ENCODE assay signal across 1 cellular context in the genomic region with DNA sequence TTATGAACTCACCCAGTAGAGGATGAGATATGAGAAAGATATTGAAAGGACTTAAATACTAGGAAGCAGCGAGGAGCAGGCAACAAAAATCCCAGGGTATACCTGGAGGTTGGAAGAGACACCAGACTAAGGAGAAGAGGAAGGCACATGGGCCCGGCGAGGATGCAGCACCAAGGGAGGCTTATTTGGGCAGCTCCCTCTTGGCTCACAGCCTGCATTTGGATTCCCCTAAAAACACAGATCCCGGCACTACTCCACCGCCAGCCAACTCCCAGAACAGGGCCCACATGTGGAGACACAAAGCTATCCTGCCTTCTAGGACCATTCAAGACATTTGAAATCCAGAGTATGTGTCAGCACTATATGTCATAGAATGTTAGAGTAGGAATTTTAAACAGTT.
TF ChIP-seq lines count a peak whose summit lies in the region.

No MANE protein-coding gene starts in this region.

TF ChIP-seq in GM23338, 12 proteins besides CTCF, POLR2A, EP300 and RAD21 (continued from another document):
- TF ChIP-seq, protein P1, sequence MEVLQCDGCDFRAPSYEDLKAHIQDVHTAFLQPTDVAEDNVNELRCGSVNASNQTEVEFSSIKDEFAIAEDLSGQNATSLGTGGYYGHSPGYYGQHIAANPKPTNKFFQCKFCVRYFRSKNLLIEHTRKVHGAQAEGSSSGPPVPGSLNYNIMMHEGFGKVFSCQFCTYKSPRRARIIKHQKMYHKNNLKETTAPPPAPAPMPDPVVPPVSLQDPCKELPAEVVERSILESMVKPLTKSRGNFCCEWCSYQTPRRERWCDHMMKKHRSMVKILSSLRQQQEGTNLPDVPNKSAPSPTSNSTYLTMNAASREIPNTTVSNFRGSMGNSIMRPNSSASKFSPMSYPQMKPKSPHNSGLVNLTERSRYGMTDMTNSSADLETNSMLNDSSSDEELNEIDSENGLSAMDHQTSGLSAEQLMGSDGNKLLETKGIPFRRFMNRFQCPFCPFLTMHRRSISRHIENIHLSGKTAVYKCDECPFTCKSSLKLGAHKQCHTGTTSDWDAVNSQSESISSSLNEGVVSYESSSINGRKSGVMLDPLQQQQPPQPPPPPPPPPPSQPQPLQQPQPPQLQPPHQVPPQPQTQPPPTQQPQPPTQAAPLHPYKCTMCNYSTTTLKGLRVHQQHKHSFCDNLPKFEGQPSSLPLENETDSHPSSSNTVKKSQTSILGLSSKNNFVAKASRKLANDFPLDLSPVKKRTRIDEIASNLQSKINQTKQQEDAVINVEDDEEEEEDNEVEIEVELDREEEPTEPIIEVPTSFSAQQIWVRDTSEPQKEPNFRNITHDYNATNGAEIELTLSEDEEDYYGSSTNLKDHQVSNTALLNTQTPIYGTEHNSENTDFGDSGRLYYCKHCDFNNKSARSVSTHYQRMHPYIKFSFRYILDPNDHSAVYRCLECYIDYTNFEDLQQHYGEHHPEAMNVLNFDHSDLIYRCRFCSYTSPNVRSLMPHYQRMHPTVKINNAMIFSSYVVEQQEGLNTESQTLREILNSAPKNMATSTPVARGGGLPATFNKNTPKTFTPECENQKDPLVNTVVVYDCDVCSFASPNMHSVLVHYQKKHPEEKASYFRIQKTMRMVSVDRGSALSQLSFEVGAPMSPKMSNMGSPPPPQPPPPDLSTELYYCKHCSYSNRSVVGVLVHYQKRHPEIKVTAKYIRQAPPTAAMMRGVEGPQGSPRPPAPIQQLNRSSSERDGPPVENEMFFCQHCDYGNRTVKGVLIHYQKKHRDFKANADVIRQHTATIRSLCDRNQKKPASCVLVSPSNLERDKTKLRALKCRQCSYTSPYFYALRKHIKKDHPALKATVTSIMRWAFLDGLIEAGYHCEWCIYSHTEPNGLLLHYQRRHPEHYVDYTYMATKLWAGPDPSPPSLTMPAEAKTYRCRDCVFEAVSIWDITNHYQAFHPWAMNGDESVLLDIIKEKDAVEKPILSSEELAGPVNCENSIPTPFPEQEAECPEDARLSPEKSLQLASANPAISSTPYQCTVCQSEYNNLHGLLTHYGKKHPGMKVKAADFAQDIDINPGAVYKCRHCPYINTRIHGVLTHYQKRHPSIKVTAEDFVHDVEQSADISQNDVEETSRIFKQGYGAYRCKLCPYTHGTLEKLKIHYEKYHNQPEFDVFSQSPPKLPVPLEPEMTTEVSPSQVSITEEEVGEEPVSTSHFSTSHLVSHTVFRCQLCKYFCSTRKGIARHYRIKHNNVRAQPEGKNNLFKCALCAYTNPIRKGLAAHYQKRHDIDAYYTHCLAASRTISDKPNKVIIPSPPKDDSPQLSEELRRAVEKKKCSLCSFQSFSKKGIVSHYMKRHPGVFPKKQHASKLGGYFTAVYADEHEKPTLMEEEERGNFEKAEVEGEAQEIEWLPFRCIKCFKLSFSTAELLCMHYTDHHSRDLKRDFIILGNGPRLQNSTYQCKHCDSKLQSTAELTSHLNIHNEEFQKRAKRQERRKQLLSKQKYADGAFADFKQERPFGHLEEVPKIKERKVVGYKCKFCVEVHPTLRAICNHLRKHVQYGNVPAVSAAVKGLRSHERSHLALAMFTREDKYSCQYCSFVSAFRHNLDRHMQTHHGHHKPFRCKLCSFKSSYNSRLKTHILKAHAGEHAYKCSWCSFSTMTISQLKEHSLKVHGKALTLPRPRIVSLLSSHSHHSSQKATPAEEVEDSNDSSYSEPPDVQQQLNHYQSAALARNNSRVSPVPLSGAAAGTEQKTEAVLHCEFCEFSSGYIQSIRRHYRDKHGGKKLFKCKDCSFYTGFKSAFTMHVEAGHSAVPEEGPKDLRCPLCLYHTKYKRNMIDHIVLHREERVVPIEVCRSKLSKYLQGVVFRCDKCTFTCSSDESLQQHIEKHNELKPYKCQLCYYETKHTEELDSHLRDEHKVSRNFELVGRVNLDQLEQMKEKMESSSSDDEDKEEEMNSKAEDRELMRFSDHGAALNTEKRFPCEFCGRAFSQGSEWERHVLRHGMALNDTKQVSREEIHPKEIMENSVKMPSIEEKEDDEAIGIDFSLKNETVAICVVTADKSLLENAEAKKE (CRISPR knock-in tag; IDR thresholded peaks at IDR 0.05), result no peak
- TF ChIP-seq EZH2phosphoT487 (IDR thresholded peaks at IDR 0.05; ENCODE audit: unreplicated experiment), result no peak
- no peak for TF ChIP-seq STAT1 (IDR thresholded peaks at IDR 0.05; ENCODE audit: unreplicated experiment)
- TF ChIP-seq POLR2AphosphoS5 (IDR thresholded peaks at IDR 0.05; ENCODE audit: low read depth), result no peak
- no peak for TF ChIP-seq ZNF331 (CRISPR knock-in tag; IDR thresholded peaks at IDR 0.05; ENCODE audit: low read depth)
- TF ChIP-seq CREB1 (CRISPR knock-in tag; IDR thresholded peaks at IDR 0.05; ENCODE audit: low read depth), result no peak
- TF ChIP-seq, protein P2, sequence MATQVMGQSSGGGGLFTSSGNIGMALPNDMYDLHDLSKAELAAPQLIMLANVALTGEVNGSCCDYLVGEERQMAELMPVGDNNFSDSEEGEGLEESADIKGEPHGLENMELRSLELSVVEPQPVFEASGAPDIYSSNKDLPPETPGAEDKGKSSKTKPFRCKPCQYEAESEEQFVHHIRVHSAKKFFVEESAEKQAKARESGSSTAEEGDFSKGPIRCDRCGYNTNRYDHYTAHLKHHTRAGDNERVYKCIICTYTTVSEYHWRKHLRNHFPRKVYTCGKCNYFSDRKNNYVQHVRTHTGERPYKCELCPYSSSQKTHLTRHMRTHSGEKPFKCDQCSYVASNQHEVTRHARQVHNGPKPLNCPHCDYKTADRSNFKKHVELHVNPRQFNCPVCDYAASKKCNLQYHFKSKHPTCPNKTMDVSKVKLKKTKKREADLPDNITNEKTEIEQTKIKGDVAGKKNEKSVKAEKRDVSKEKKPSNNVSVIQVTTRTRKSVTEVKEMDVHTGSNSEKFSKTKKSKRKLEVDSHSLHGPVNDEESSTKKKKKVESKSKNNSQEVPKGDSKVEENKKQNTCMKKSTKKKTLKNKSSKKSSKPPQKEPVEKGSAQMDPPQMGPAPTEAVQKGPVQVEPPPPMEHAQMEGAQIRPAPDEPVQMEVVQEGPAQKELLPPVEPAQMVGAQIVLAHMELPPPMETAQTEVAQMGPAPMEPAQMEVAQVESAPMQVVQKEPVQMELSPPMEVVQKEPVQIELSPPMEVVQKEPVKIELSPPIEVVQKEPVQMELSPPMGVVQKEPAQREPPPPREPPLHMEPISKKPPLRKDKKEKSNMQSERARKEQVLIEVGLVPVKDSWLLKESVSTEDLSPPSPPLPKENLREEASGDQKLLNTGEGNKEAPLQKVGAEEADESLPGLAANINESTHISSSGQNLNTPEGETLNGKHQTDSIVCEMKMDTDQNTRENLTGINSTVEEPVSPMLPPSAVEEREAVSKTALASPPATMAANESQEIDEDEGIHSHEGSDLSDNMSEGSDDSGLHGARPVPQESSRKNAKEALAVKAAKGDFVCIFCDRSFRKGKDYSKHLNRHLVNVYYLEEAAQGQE (IDR thresholded peaks at IDR 0.05; ENCODE audit: unreplicated experiment), result no peak
- no peak for TF ChIP-seq JUNB (IDR thresholded peaks at IDR 0.05; ENCODE audit: unreplicated experiment)
- no peak for TF ChIP-seq NANOG (IDR thresholded peaks at IDR 0.05; ENCODE audit: borderline replicate concordance)
